ENCODE assay signal across 1 cellular context in the genomic region with DNA sequence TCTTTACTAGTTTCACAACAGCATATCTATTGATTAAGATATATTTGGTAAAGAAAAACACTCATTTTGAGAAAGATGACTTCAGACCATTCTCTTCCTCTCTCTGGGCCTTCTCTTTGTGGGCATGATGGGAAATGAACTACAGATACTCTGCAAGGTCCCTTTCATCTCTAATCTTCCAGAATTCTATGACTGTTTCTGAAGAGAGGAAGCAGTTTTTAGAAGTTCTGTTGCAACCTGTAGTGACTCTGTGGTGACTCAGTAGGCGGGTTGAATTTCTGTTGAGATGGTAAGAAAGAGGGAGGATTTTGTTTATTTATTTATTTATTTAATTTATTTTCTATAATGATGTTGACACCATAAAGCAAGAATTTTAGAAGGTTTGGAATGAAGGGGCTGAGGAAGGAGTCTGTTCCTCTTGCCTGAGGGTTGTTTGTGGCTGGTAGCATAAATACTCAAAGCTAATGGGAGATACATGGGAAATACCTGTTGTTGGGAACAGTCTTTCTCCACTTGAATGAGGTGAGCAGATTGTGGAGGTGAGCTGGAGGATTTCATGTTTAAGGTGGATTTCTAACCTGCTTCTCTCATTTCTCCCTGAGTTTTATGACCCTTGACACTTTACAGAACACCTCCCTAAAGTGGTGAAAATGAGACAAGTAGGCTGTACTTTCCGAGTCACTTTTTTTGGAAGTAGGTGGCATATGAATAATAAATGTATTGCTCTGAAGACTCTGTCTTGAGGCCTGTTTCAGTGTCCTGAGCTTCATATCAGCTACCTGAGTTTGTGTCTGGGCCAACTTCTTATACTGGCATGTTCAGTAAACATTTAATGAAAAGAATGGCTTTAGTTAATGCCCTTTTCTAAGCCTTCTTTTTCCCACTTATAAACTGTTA.
TF ChIP-seq lines count a peak whose summit lies in the region.

No MANE protein-coding gene starts in this region.

TF ChIP-seq in GM12878, 131 proteins besides CTCF, POLR2A, EP300 and RAD21 (continues in another document):
- TF ChIP-seq TBL1XR1 (IDR thresholded peaks at IDR 0.05; ENCODE audit: low read depth, low read length) = no peak
- 0 out of 2 replicates have a peak, but pooled peaks have one; percentile 24 for TF ChIP-seq MEF2A (IDR thresholded peaks at IDR 0.05; ENCODE audit: insufficient read depth, low read depth, low read length)
- no peak for TF ChIP-seq ATF7 (IDR thresholded peaks at IDR 0.05; ENCODE audit: low read depth)
- TF ChIP-seq GABPA (IDR thresholded peaks at IDR 0.05; ENCODE audit: low read depth) = no peak
- no peak for TF ChIP-seq PAX8 (IDR thresholded peaks at IDR 0.05)
- TF ChIP-seq ZSCAN29 (IDR thresholded peaks at IDR 0.05) = no peak
- TF ChIP-seq, protein P1, sequence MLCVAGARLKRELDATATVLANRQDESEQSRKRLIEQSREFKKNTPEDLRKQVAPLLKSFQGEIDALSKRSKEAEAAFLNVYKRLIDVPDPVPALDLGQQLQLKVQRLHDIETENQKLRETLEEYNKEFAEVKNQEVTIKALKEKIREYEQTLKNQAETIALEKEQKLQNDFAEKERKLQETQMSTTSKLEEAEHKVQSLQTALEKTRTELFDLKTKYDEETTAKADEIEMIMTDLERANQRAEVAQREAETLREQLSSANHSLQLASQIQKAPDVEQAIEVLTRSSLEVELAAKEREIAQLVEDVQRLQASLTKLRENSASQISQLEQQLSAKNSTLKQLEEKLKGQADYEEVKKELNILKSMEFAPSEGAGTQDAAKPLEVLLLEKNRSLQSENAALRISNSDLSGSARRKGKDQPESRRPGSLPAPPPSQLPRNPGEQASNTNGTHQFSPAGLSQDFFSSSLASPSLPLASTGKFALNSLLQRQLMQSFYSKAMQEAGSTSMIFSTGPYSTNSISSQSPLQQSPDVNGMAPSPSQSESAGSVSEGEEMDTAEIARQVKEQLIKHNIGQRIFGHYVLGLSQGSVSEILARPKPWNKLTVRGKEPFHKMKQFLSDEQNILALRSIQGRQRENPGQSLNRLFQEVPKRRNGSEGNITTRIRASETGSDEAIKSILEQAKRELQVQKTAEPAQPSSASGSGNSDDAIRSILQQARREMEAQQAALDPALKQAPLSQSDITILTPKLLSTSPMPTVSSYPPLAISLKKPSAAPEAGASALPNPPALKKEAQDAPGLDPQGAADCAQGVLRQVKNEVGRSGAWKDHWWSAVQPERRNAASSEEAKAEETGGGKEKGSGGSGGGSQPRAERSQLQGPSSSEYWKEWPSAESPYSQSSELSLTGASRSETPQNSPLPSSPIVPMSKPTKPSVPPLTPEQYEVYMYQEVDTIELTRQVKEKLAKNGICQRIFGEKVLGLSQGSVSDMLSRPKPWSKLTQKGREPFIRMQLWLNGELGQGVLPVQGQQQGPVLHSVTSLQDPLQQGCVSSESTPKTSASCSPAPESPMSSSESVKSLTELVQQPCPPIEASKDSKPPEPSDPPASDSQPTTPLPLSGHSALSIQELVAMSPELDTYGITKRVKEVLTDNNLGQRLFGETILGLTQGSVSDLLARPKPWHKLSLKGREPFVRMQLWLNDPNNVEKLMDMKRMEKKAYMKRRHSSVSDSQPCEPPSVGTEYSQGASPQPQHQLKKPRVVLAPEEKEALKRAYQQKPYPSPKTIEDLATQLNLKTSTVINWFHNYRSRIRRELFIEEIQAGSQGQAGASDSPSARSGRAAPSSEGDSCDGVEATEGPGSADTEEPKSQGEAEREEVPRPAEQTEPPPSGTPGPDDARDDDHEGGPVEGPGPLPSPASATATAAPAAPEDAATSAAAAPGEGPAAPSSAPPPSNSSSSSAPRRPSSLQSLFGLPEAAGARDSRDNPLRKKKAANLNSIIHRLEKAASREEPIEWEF (IDR thresholded peaks at IDR 0.05; ENCODE audit: insufficient replicate concordance, low read depth, low read length) = no peak
- no peak for TF ChIP-seq RCOR1 (conservative IDR thresholded peaks at IDR 0.05; ENCODE audit: low read depth, low read length)
- TF ChIP-seq RELA (IDR thresholded peaks at IDR 0.05; ENCODE audit: borderline replicate concordance, partially characterized antibody) = no peak
- peak; percentile 30; the same call in 1 of the 2 replicates for TF ChIP-seq CREM (IDR thresholded peaks at IDR 0.05; ENCODE audit: low read depth)
- TF ChIP-seq MYC (IDR thresholded peaks at IDR 0.05; ENCODE audit: insufficient read depth, insufficient read length, insufficient replicate concordance, low read length, severe bottlenecking) = no peak
- no peak for TF ChIP-seq ZNF24 (IDR thresholded peaks at IDR 0.05)
- no peak for TF ChIP-seq BRCA1 (IDR thresholded peaks at IDR 0.05; ENCODE audit: low read depth, low read length)
- no peak for TF ChIP-seq LARP7 (IDR thresholded peaks at IDR 0.05)
- no peak for TF ChIP-seq PRDM15 (CRISPR knock-in tag; IDR thresholded peaks at IDR 0.05)
- peak in 1 of 2 experiments; percentile 46; a peak in 1 of 4 replicates for TF ChIP-seq ETV6 (conservative IDR thresholded peaks at IDR 0.05 in 1 of 2, IDR thresholded peaks at IDR 0.05 in 1 of 2; ENCODE audit: borderline replicate concordance in 1 of 2, low read depth in 1 of 2)
- TF ChIP-seq MYB (IDR thresholded peaks at IDR 0.05; ENCODE audit: borderline replicate concordance, low read depth, low read length) = no peak
- TF ChIP-seq, protein P2, sequence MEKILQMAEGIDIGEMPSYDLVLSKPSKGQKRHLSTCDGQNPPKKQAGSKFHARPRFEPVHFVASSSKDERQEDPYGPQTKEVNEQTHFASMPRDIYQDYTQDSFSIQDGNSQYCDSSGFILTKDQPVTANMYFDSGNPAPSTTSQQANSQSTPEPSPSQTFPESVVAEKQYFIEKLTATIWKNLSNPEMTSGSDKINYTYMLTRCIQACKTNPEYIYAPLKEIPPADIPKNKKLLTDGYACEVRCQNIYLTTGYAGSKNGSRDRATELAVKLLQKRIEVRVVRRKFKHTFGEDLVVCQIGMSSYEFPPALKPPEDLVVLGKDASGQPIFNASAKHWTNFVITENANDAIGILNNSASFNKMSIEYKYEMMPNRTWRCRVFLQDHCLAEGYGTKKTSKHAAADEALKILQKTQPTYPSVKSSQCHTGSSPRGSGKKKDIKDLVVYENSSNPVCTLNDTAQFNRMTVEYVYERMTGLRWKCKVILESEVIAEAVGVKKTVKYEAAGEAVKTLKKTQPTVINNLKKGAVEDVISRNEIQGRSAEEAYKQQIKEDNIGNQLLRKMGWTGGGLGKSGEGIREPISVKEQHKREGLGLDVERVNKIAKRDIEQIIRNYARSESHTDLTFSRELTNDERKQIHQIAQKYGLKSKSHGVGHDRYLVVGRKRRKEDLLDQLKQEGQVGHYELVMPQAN (conservative IDR thresholded peaks at IDR 0.05) = no peak
- TF ChIP-seq FOS (IDR thresholded peaks at IDR 0.05; ENCODE audit: borderline replicate concordance, extremely low read depth, insufficient read length) = no peak
- no peak for TF ChIP-seq NR2C2 (IDR thresholded peaks at IDR 0.05; ENCODE audit: borderline replicate concordance, control insufficient read depth, insufficient read length, low read depth)
- TF ChIP-seq, protein P3, sequence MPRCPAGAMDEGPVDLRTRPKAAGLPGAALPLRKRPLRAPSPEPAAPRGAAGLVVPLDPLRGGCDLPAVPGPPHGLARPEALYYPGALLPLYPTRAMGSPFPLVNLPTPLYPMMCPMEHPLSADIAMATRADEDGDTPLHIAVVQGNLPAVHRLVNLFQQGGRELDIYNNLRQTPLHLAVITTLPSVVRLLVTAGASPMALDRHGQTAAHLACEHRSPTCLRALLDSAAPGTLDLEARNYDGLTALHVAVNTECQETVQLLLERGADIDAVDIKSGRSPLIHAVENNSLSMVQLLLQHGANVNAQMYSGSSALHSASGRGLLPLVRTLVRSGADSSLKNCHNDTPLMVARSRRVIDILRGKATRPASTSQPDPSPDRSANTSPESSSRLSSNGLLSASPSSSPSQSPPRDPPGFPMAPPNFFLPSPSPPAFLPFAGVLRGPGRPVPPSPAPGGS (IDR thresholded peaks at IDR 0.05; ENCODE audit: borderline replicate concordance, insufficient read depth, low read depth, low read length, poor library complexity, severe bottlenecking) = no peak
- TF ChIP-seq TCF7 (IDR thresholded peaks at IDR 0.05; ENCODE audit: borderline replicate concordance) = peak; percentile 53; the same call in 1 of the 2 replicates
- no peak for TF ChIP-seq SP1 (IDR thresholded peaks at IDR 0.05; ENCODE audit: low read depth, low read length)
- TF ChIP-seq PAX5 (IDR thresholded peaks at IDR 0.05; ENCODE audit: borderline replicate concordance, low read depth, low read length) = no peak
- peak; percentile 79; the same call in 1 of the 2 replicates for TF ChIP-seq NFIC (IDR thresholded peaks at IDR 0.05; ENCODE audit: low read depth, low read length)
- no peak for TF ChIP-seq TCF3 (IDR thresholded peaks at IDR 0.05; ENCODE audit: borderline replicate concordance, insufficient read depth, low read depth, low read length)
- TF ChIP-seq BACH1 (IDR thresholded peaks at IDR 0.05; ENCODE audit: borderline replicate concordance) = no peak
- TF ChIP-seq IKZF1 (conservative IDR thresholded peaks at IDR 0.05) = no peak
- TF ChIP-seq, protein P4, sequence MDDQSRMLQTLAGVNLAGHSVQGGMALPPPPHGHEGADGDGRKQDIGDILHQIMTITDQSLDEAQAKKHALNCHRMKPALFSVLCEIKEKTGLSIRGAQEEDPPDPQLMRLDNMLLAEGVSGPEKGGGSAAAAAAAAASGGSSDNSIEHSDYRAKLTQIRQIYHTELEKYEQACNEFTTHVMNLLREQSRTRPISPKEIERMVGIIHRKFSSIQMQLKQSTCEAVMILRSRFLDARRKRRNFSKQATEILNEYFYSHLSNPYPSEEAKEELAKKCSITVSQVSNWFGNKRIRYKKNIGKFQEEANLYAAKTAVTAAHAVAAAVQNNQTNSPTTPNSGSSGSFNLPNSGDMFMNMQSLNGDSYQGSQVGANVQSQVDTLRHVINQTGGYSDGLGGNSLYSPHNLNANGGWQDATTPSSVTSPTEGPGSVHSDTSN (IDR thresholded peaks at IDR 0.05; ENCODE audit: insufficient replicate concordance, low read depth, low read length) = no peak
- no peak for TF ChIP-seq SRF (IDR thresholded peaks at IDR 0.05; ENCODE audit: low read depth in 2 of 2, low read length in 2 of 2)
- TF ChIP-seq JUNB (IDR thresholded peaks at IDR 0.05) = peak; percentile 87
- no peak for TF ChIP-seq BCL11A (IDR thresholded peaks at IDR 0.05; ENCODE audit: low read depth, low read length)
- TF ChIP-seq, protein P5, sequence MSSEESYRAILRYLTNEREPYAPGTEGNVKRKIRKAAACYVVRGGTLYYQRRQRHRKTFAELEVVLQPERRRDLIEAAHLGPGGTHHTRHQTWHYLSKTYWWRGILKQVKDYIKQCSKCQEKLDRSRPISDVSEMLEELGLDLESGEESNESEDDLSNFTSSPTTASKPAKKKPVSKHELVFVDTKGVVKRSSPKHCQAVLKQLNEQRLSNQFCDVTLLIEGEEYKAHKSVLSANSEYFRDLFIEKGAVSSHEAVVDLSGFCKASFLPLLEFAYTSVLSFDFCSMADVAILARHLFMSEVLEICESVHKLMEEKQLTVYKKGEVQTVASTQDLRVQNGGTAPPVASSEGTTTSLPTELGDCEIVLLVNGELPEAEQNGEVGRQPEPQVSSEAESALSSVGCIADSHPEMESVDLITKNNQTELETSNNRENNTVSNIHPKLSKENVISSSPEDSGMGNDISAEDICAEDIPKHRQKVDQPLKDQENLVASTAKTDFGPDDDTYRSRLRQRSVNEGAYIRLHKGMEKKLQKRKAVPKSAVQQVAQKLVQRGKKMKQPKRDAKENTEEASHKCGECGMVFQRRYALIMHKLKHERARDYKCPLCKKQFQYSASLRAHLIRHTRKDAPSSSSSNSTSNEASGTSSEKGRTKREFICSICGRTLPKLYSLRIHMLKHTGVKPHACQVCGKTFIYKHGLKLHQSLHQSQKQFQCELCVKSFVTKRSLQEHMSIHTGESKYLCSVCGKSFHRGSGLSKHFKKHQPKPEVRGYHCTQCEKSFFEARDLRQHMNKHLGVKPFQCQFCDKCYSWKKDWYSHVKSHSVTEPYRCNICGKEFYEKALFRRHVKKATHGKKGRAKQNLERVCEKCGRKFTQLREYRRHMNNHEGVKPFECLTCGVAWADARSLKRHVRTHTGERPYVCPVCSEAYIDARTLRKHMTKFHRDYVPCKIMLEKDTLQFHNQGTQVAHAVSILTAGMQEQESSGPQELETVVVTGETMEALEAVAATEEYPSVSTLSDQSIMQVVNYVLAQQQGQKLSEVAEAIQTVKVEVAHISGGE (CRISPR knock-in tag; IDR thresholded peaks at IDR 0.05) = no peak
- TF ChIP-seq FOXM1 (IDR thresholded peaks at IDR 0.05; ENCODE audit: low read depth, low read length) = no peak
- TF ChIP-seq ZNF274 (IDR thresholded peaks at IDR 0.05; ENCODE audit: insufficient read depth, insufficient read length) = no peak
- TF ChIP-seq RUNX3 (IDR thresholded peaks at IDR 0.05; ENCODE audit: low read length) = peak; percentile 57; the same call in 1 of the 2 replicates
- TF ChIP-seq SMAD1 (IDR thresholded peaks at IDR 0.05; ENCODE audit: low read depth, partially characterized antibody) = no peak
- no peak for TF ChIP-seq ZBED1 (IDR thresholded peaks at IDR 0.05; ENCODE audit: borderline replicate concordance)
